Comparison of ENCODE assay signal across 21 cellular contexts in genomic region chr14:101598571-101599233, GRCh38. TPM values are rescaled to one million over a fixed set of nuclear protein-coding genes. Genes with fewer than 3 reads are reported as not detected.
DNase-seq lines count a peak whose midpoint lies in the region; ATAC-seq and TF ChIP-seq lines count a peak whose summit lies in the region.
"Had no signal": no experiment of that assay in that cellular context is flagged by ENCODE, and none has a peak within 500 bp of the region (broad histone marks: within the 10 kb centered on the region; RNA-seq: fewer than 3 reads in every experiment).

No MANE protein-coding gene starts in this region.

- H3K4me1 ChIP-seq in DND-41 (ENCODE audit: insufficient read depth, low read length) (peaks cover 36% of the 10 kb centered on the region), testis (no peaks in the 10 kb centered on the region)

- TF ChIP-seq POLR2A in testis (IDR thresholded peaks at IDR 0.05): no peak

- intact Hi-C loops in testis (cut with DNase I; ENCODE audit: low total_unique reads): no loop called here

- peaks cover 16% of the 10 kb centered on the region for H3K9me3 ChIP-seq in DND-41 (ENCODE audit: insufficient read depth, low read length, severe bottlenecking)
- H3K9me3 ChIP-seq in testis: no peaks in the 10 kb centered on the region

- H3K27me3 ChIP-seq in DND-41 (ENCODE audit: insufficient read depth, low read length, poor library complexity): no peaks in the 10 kb centered on the region
- no peaks in the 10 kb centered on the region for H3K27me3 ChIP-seq in testis

- DNase-seq in activated effector memory CD4-positive, alpha-beta T cell treated with anti-CD3 and anti-CD28 coated beads, Interleukin-2, amount 50 U/mL, for 16 hours: peak; percentile 25
- no peak for DNase-seq in activated effector memory CD4-positive, alpha-beta T cell treated with Interleukin-2 at 50 U/mL for 16 hours
- DNase-seq in DND-41: peak; percentile 59
- peak; percentile 21 for DNase-seq in left lobe of liver (ENCODE audit: low spot score)
- DNase-seq in testis: peak; percentile 5
- DNase-seq in inferior parietal cortex (ENCODE audit: extremely low spot score): no peak
- DNase-seq: DMS 273 treated with DMSO at 0.1 percent for 48 hours; GDM1; NCI-H1092 treated with DMSO at 0.1 percent for 48 hours; NCI-H146; NCI-H2081 treated with DMSO at 0.1 percent for 48 hours; NK-92 treated with Interleukin-12 subunit alpha and Interleukin-12 subunit beta, amount 100 ng/mL, for 24 hours had no signal

- no peaks in the 10 kb centered on the region for H3K79me2 ChIP-seq in DND-41 (ENCODE audit: insufficient read depth, low read length)

- no peak overlapping the region for H3K9ac ChIP-seq in DND-41 (ENCODE audit: low read depth, low read length)

- H4K20me1 ChIP-seq in DND-41 (ENCODE audit: insufficient read depth, low read length): no peaks in the 10 kb centered on the region

- H3K36me3 ChIP-seq in DND-41 (ENCODE audit: insufficient read depth, low read length) (no peaks in the 10 kb centered on the region), testis (ENCODE audit: low read depth, missing control alignments) (no peaks in the 10 kb centered on the region)

- peak overlapping the region; percentile 45 for H3K27ac ChIP-seq in DND-41 (ENCODE audit: low read length)
- no peak overlapping the region for H3K27ac ChIP-seq in testis
- H3K27ac ChIP-seq: C4-2B, SK-N-MC had no signal

- no peak overlapping the region for H3K4me3 ChIP-seq in DND-41 (ENCODE audit: low read depth in 1 of 2, low read length in 2 of 2)
- no peak overlapping the region for H3K4me3 ChIP-seq in testis
- H3K4me3 ChIP-seq: SK-N-MC had no signal

- ATAC-seq in DND-41 (ENCODE audit: insufficient read depth, low read depth): peak; percentile 20; the same call in 2 of the 3 replicates
- ATAC-seq in left lobe of liver: no peak
- no peak for ATAC-seq in GM19397 (IDR thresholded peaks at IDR 0.05; ENCODE audit: unreplicated experiment)
- ATAC-seq: Right ventricle myocardium inferior had no signal

- WGBS in testis, 2 donors: 91 to 98% methylated on average over 8 to 9 of the region's 9 CpGs

- H2AFZ ChIP-seq in DND-41 (ENCODE audit: low read depth, low read length): no peak overlapping the region

- no peak overlapping the region for H3K4me2 ChIP-seq in DND-41 (ENCODE audit: insufficient read depth, low read length)

- no peak for TF ChIP-seq CTCF in DND-41 (IDR thresholded peaks at IDR 0.05; ENCODE audit: borderline replicate concordance, extremely low read depth, low read length, poor library complexity, severe bottlenecking)
- no peak for TF ChIP-seq CTCF in testis (IDR thresholded peaks at IDR 0.05)

RNA-seq across cellular contexts. Expression of gene DIO3, which starts 37.4 kb away (rescaled TPM):
- 0.13 TPM for total RNA-seq in left lobe of liver
- total RNA-seq in testis: 1 to 10 TPM; 2.4 to 4.6 TPM
- 2.3 TPM for polyA plus RNA-seq in testis (ENCODE audit: insufficient read depth, low read depth, low replicate concordance)
- total RNA-seq: A673, Daoy, H4, NCI-H460, OCI-LY7 had no signal

Comparison
In these comparisons a context has a peak if more than half of its experiments do, and no peak if none do; other contexts are left out.
1. DNase-seq: peak in activated effector memory CD4-positive, alpha-beta T cell treated with anti-CD3 and anti-CD28 coated beads, Interleukin-2, amount 50 U/mL, for 16 hours (single experiment), DND-41 (single experiment), left lobe of liver (single experiment) and testis (single experiment); none in activated effector memory CD4-positive, alpha-beta T cell treated with Interleukin-2 at 50 U/mL for 16 hours (single experiment) and inferior parietal cortex (single experiment).